ENCODE assay signal across 8 cellular contexts in genomic region chr7:95684037-95684436, GRCh38.
A peak's percentile ranks its signal among the peaks of the same experiment; 100 is the strongest.
DNase-seq lines count a peak whose midpoint lies in the region; ATAC-seq and TF ChIP-seq lines count a peak whose summit lies in the region.

No MANE protein-coding gene starts in this region.

- no peaks in the 10 kb centered on the region for H3K36me3 Mint-ChIP-seq in effector memory CD8-positive, alpha-beta T cell (ENCODE audit: insufficient read depth)

- no peaks in the 10 kb centered on the region for H3K27me3 Mint-ChIP-seq in effector memory CD8-positive, alpha-beta T cell

- no peaks in the 10 kb centered on the region for H3K4me1 ChIP-seq in Peyer's patch

- no peak for ATAC-seq in effector memory CD8-positive, alpha-beta T cell (replicated peaks)

- H3K4me3 Mint-ChIP-seq in effector memory CD8-positive, alpha-beta T cell, result no peak overlapping the region

- no peak overlapping the region for H3K4me3 ChIP-seq in Peyer's patch

- peak in 1 of 2 donors; percentile 10 for TF ChIP-seq POLR2A in Peyer's patch (IDR thresholded peaks at IDR 0.05)

- H3K36me3 ChIP-seq in Peyer's patch, result no peaks in the 10 kb centered on the region

- H3K27ac Mint-ChIP-seq in effector memory CD8-positive, alpha-beta T cell, result no peak overlapping the region

- H3K9me3 Mint-ChIP-seq in effector memory CD8-positive, alpha-beta T cell, result peaks cover 0 to 9% of the 10 kb centered on the region in 2 donors

- DNase-seq in A172 (ENCODE audit: low spot score) (peak; percentile 49), H4 (ENCODE audit: low spot score) (peak; percentile 52), Peyer's patch (no peak), fibroblast of peridontal ligament (ENCODE audit: extremely low read depth) (peak; percentile 66), pons (ENCODE audit: low spot score) (peak; percentile 91)
- no peak for DNase-seq in activated CD4-positive, alpha-beta T cell treated with anti-CD3 and anti-CD28 coated beads, Interleukin-2, amount 50 U/mL, for 48 hours
- no peak for DNase-seq in activated CD8-positive, alpha-beta memory T cell treated with anti-CD3 and anti-CD28 coated beads for 24 hours
- no peak for DNase-seq in effector memory CD8-positive, alpha-beta T cell

- peak in 5 of 6 experiments; percentile 55 to 90 (median 75) for TF ChIP-seq CTCF in Peyer's patch (IDR thresholded peaks at IDR 0.05)

- no peaks in the 10 kb centered on the region for H3K27me3 ChIP-seq in Peyer's patch

- peak overlapping the region in 1 of 4 donors; percentile 12 for H3K27ac ChIP-seq in Peyer's patch

- no peaks in the 10 kb centered on the region for H3K9me3 ChIP-seq in Peyer's patch

- H3K4me1 Mint-ChIP-seq in effector memory CD8-positive, alpha-beta T cell (ENCODE audit: low read depth in 2 of 2), result no peaks in the 10 kb centered on the region

Comparison
In these comparisons a context has a peak if more than half of its experiments do, and no peak if none do; other contexts are left out.
1. DNase-seq: peak in A172 (single experiment), H4 (single experiment), fibroblast of peridontal ligament (single experiment) and pons (single experiment); none in Peyer's patch (0 of 3), activated CD4-positive, alpha-beta T cell treated with anti-CD3 and anti-CD28 coated beads, Interleukin-2, amount 50 U/mL, for 48 hours (0 of 2), activated CD8-positive, alpha-beta memory T cell treated with anti-CD3 and anti-CD28 coated beads for 24 hours (single experiment) and effector memory CD8-positive, alpha-beta T cell (0 of 3).